12 cellular contexts compared by ENCODE assay signal in genomic region chr3:183511277-183512131, GRCh38. TPM values are rescaled to one million over a fixed set of nuclear protein-coding genes. Genes with fewer than 3 reads are reported as not detected.
DNase-seq lines count a peak whose midpoint lies in the region; ATAC-seq and TF ChIP-seq lines count a peak whose summit lies in the region.
"Not testable (repeated sequence)": the region's sequence is repeated elsewhere in the genome, so short reads cannot be mapped to it uniquely, and the experiment has no call there.
"Had no signal": no experiment of that assay in that cellular context is flagged by ENCODE, and none has a peak within 500 bp of the region (broad histone marks: within the 10 kb centered on the region; RNA-seq: fewer than 3 reads in every experiment).

No MANE protein-coding gene starts in this region.

- H2AFZ ChIP-seq in GM23338 = peak overlapping the region; percentile 84

- not testable (repeated sequence) for H3K27me3 ChIP-seq in BLaER1; GM23338 (ENCODE audit: insufficient read depth); psoas muscle (ENCODE audit: insufficient read depth in 3 of 3, low read length in 2 of 3)

- H3K36me3 Mint-ChIP-seq in GM23338 (ENCODE audit: low read depth); IgD-negative memory B cell: not testable (repeated sequence)
- H3K36me3 Mint-ChIP-seq in T-helper 2 cell treated with Interferon-gamma antibody and Interleukin-4, amounts not matched to agents 5 μg/mL and 100 μg/mL, for 36 hours (ENCODE audit: low read depth) = peaks cover 24% of the 10 kb centered on the region
- H3K36me3 Mint-ChIP-seq in activated naive CD4-positive, alpha-beta T cell treated with anti-CD3 and anti-CD28 coated beads, Interleukin-2, amount 10 ng/mL, durations not matched to agents 7 days and 5 days = peaks cover 59% of the 10 kb centered on the region

- CTCF ChIA-PET in activated naive CD4-positive, alpha-beta T cell treated with anti-CD3 and anti-CD28 coated beads, Interleukin-2, amount 10 ng/mL, durations not matched to agents 7 days and 5 days (lab: Charles Lee) = interaction anchor here (0.6 kb wide), 1 partner anchor 21 kb away, joined by 3 read pairs; no protein-coding TSS in a partner anchor

- H3K4me3 ChIP-seq in BLaER1 = 0 out of 2 replicates have a peak overlapping the region, but pooled peaks have one; percentile 4
- not testable (repeated sequence) for H3K4me3 ChIP-seq in GM23338, psoas muscle

- H3K27me3 Mint-ChIP-seq in GM23338 (ENCODE audit: insufficient read depth, low read depth, poor library complexity); IgD-negative memory B cell; T-helper 2 cell treated with Interferon-gamma antibody and Interleukin-4, amounts not matched to agents 5 μg/mL and 100 μg/mL, for 36 hours (ENCODE audit: low read depth); activated naive CD4-positive, alpha-beta T cell treated with anti-CD3 and anti-CD28 coated beads, Interleukin-2, amount 10 ng/mL, durations not matched to agents 7 days and 5 days: not testable (repeated sequence)

- H3K79me2 ChIP-seq in GM23338 (replicated peaks; ENCODE audit: insufficient read depth) = not testable (repeated sequence)

- not testable (repeated sequence) for H3K27ac Mint-ChIP-seq in GM23338
- peak overlapping the region; percentile 92 to 99 (median 94) for H3K27ac Mint-ChIP-seq in IgD-negative memory B cell
- H3K27ac Mint-ChIP-seq in T-helper 2 cell treated with Interferon-gamma antibody and Interleukin-4, amounts not matched to agents 5 μg/mL and 100 μg/mL, for 36 hours = peak overlapping the region; percentile 17
- peak overlapping the region; percentile 75 for H3K27ac Mint-ChIP-seq in activated naive CD4-positive, alpha-beta T cell treated with anti-CD3 and anti-CD28 coated beads, Interleukin-2, amount 10 ng/mL, durations not matched to agents 7 days and 5 days

- H3K4me1 Mint-ChIP-seq in GM23338 = not testable (repeated sequence)
- peaks cover 45 to 60% (median 51%) of the 10 kb centered on the region in 3 donors for H3K4me1 Mint-ChIP-seq in IgD-negative memory B cell
- H3K4me1 Mint-ChIP-seq in T-helper 2 cell treated with Interferon-gamma antibody and Interleukin-4, amounts not matched to agents 5 μg/mL and 100 μg/mL, for 36 hours (ENCODE audit: low read depth) = peaks cover 43% of the 10 kb centered on the region
- H3K4me1 Mint-ChIP-seq in activated naive CD4-positive, alpha-beta T cell treated with anti-CD3 and anti-CD28 coated beads, Interleukin-2, amount 10 ng/mL, durations not matched to agents 7 days and 5 days = peaks cover 50% of the 10 kb centered on the region

- peak overlapping the region; percentile 70 for H3K9ac ChIP-seq in BLaER1

- not testable (repeated sequence) for H3K4me3 Mint-ChIP-seq in GM23338; T-helper 2 cell treated with Interferon-gamma antibody and Interleukin-4, amounts not matched to agents 5 μg/mL and 100 μg/mL, for 36 hours; activated naive CD4-positive, alpha-beta T cell treated with anti-CD3 and anti-CD28 coated beads, Interleukin-2, amount 10 ng/mL, durations not matched to agents 7 days and 5 days
- H3K4me3 Mint-ChIP-seq in IgD-negative memory B cell = peak overlapping the region; percentile 55 to 89 (median 63)

- H3K9me2 ChIP-seq in GM23338 (ENCODE audit: insufficient read depth) = not testable (repeated sequence)

- peaks cover 18% of the 10 kb centered on the region for H3K9me3 ChIP-seq in BLaER1
- not testable (repeated sequence) for H3K9me3 ChIP-seq in psoas muscle

- peak overlapping the region; percentile 76 for H3K4me2 ChIP-seq in BLaER1
- H3K4me2 ChIP-seq in GM23338 = not testable (repeated sequence)

- DNase-seq in GM23338 (ENCODE audit: low spot score); T-helper 2 cell treated with Interferon-gamma antibody and Interleukin-4, amounts not matched to agents 5 μg/mL and 100 μg/mL, for 36 hours (ENCODE audit: low spot score); activated naive CD4-positive, alpha-beta T cell treated with anti-CD3 and anti-CD28 coated beads, Interleukin-2, amount 10 ng/mL, durations not matched to agents 7 days and 5 days; psoas muscle: not testable (repeated sequence)
- DNase-seq in islet precursor cell = peak; percentile 22

- 32% methylated on average over 14 of the region's 14 CpGs for WGBS in psoas muscle, 3 donors

- H3K9me3 Mint-ChIP-seq in GM23338; IgD-negative memory B cell; T-helper 2 cell treated with Interferon-gamma antibody and Interleukin-4, amounts not matched to agents 5 μg/mL and 100 μg/mL, for 36 hours; activated naive CD4-positive, alpha-beta T cell treated with anti-CD3 and anti-CD28 coated beads, Interleukin-2, amount 10 ng/mL, durations not matched to agents 7 days and 5 days: not testable (repeated sequence)

- H3K27ac ChIP-seq in BLaER1 (peak overlapping the region; percentile 90), psoas muscle (peak overlapping the region; percentile 51)
- H3K27ac ChIP-seq in GM23338 (ENCODE audit: low read depth) = not testable (repeated sequence)

- H3F3A ChIP-seq in GM23338 (replicated peaks; ENCODE audit: low read depth) = not testable (repeated sequence)

- peaks cover 32% of the 10 kb centered on the region for H3K36me3 ChIP-seq in BLaER1
- not testable (repeated sequence) for H3K36me3 ChIP-seq in GM23338 (ENCODE audit: insufficient read depth); psoas muscle (ENCODE audit: insufficient read depth in 1 of 2, low read depth in 1 of 2)

- not testable (repeated sequence) for H4K20me1 ChIP-seq in BLaER1; GM23338 (replicated peaks; ENCODE audit: insufficient read depth)

- intact Hi-C loops in psoas muscle (cut with DNase I) = not testable (repeated sequence)

- ATAC-seq in GM18858 (IDR thresholded peaks at IDR 0.05; ENCODE audit: unreplicated experiment) = peak; percentile 38
- not testable (repeated sequence) for ATAC-seq in GM23338
- peak in 3 of 4 donors; percentile 74 to 85 (median 84) for ATAC-seq in psoas muscle

- H3K4me1 ChIP-seq in BLaER1 = peaks cover 78% of the 10 kb centered on the region
- H3K4me1 ChIP-seq in GM23338 (ENCODE audit: insufficient read depth) = not testable (repeated sequence)
- H3K4me1 ChIP-seq in psoas muscle = peaks cover 25% of the 10 kb centered on the region

- TF ChIP-seq CTCF in GM23338 (conservative IDR thresholded peaks at IDR 0.05; ENCODE audit: low read depth in 2 of 2); psoas muscle (IDR thresholded peaks at IDR 0.05): not testable (repeated sequence)

RNA-seq across cellular contexts. Expression of gene KLHL6, which starts 44.0 kb away (rescaled TPM):
- total RNA-seq in GM23338 (2014; rRNA removed; shearing (Covaris generic)) = 0.12 TPM in 1 of 2 replicates, not detected in the other
- polyA plus RNA-seq in GM23338 (2016; fragmentation: Nextera tagmentation; extraction: Ambion mirVana) (0.05 TPM in 1 of 2 replicates, not detected in the other), IgD-negative memory B cell (31.3 TPM), psoas muscle (under 1 TPM; 0.12 to 0.22 (median 0.13) TPM)
- 1 to 10 TPM in 1 of 4 donors, under 1 TPM in 3; 0.42 to 1.3 (median 0.51) TPM for total RNA-seq in psoas muscle
- total RNA-seq: H4, MCF 10A had no signal
- polyA plus RNA-seq: BJ, neural cell had no signal

Comparison
In these comparisons a context has a peak if more than half of its experiments do, and no peak if none do; other contexts are left out.
1. RNA of gene KLHL6, which starts 44.0 kb away (polyA plus RNA-seq): 31.3 TPM in IgD-negative memory B cell (single experiment); 0.12 to 0.22 TPM in psoas muscle and 0.05 TPM in GM23338; every median in the first group is over 10 times any median in the second.